Comparison of ENCODE assay signal across 8 cellular contexts in the genomic region with DNA sequence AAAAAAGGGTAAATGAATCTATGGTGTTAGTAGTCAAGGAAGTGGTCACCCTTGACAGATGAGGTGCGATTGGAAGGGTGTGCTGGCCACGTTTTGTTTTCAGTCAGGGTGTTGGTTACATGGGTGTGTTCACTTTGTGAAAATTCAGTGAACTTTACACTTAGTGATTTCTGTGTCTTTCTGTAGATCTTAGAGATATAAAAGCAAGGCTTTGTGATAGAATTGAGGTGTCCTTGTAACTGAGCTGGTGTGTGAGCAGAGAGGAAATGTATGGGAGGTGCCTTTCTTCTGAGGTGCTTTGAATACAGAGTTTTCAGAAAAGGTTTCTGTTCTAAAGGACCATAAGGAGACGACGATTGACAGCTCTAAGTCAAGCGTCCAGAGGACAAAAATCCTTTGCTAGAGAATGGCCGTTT.
DNase-seq lines count a peak whose midpoint lies in the region; ATAC-seq lines count a peak whose summit lies in the region.

No MANE protein-coding gene starts in this region.

- no peaks in the 10 kb centered on the region for H3K9me3 Mint-ChIP-seq in activated T-cell treated with anti-CD3 and anti-CD28 coated beads, Interleukin-2, amount 50 U/mL, for 4 hours

- peaks cover 14% of the 10 kb centered on the region for H3K36me3 Mint-ChIP-seq in activated T-cell treated with anti-CD3 and anti-CD28 coated beads, Interleukin-2, amount 50 U/mL, for 4 hours (ENCODE audit: insufficient read depth)

- peaks cover 82% of the 10 kb centered on the region for H3K4me1 Mint-ChIP-seq in activated T-cell treated with anti-CD3 and anti-CD28 coated beads, Interleukin-2, amount 50 U/mL, for 4 hours (ENCODE audit: low read depth)

- ATAC-seq in GM19397 (IDR thresholded peaks at IDR 0.05; ENCODE audit: unreplicated experiment) (peak; percentile 82), HG03060 (IDR thresholded peaks at IDR 0.05; ENCODE audit: low read depth, unreplicated experiment) (peak; percentile 51)
- peak; percentile 82 to 84 for ATAC-seq in activated T-cell treated with anti-CD3 and anti-CD28 coated beads, Interleukin-2, amount 50 U/mL, for 4 hours

- H3K4me3 Mint-ChIP-seq in activated T-cell treated with anti-CD3 and anti-CD28 coated beads, Interleukin-2, amount 50 U/mL, for 4 hours, result peak overlapping the region; percentile 76

- H3K27me3 Mint-ChIP-seq in activated T-cell treated with anti-CD3 and anti-CD28 coated beads, Interleukin-2, amount 50 U/mL, for 4 hours (ENCODE audit: low read depth), result no peaks in the 10 kb centered on the region

- no peak for DNase-seq in activated T-cell treated with anti-CD3 and anti-CD28 coated beads, Interleukin-2, amount 50 U/mL, for 4 hours
- peak; percentile 32 to 41 for DNase-seq in stimulated activated CD8-positive, alpha-beta memory T cell treated with anti-CD3 and anti-CD28 coated beads, Interleukin-15, amount 100 ng/mL, for 48 hours (ENCODE audit: low read depth in 2 of 2)
- DNase-seq in OCI-M1 (lab: John Stamatoyannopoulos, UW) (no peak), DMS153 treated with DMSO at 0.1 percent for 48 hours (lab: John Stamatoyannopoulos, UW; ENCODE audit: unreplicated experiment) (no peak), NCI-H446 treated with DMSO at 0.1 percent for 48 hours (lab: John Stamatoyannopoulos, UW) (no peak), kidney glomerular epithelial cell (lab: John Stamatoyannopoulos, UW) (no peak)

Comparison
In these comparisons a context has a peak if more than half of its experiments do, and no peak if none do; other contexts are left out.
1. DNase-seq: peak in stimulated activated CD8-positive, alpha-beta memory T cell treated with anti-CD3 and anti-CD28 coated beads, Interleukin-15, amount 100 ng/mL, for 48 hours (2 of 2); none in activated T-cell treated with anti-CD3 and anti-CD28 coated beads, Interleukin-2, amount 50 U/mL, for 4 hours (single experiment), OCI-M1 (single experiment), DMS153 treated with DMSO at 0.1 percent for 48 hours (single experiment), NCI-H446 treated with DMSO at 0.1 percent for 48 hours (single experiment) and kidney glomerular epithelial cell (single experiment).
2. Peak in every context shown above with its lines, with median percentiles within 50 percentile points of each other: ATAC-seq.